5 cellular contexts compared by ENCODE assay signal in genomic region chr16:24427840-24428239, GRCh38.
"Had no signal": no experiment of that assay in that cellular context is flagged by ENCODE, and none has a peak within 500 bp of the region (broad histone marks: within the 10 kb centered on the region; RNA-seq: fewer than 3 reads in every experiment).

No MANE protein-coding gene starts in this region.

- ATAC-seq: GM23338, K562 had no signal

- H3K4me3 Mint-ChIP-seq: GM23338, H9 had no signal

- H3K27ac Mint-ChIP-seq: GM23338, H9 had no signal

- DNase-seq: H9, HCEC 1CT, IMR-90 had no signal

- H3K4me3 ChIP-seq: GM23338, K562 had no signal
